In the genomic region with DNA sequence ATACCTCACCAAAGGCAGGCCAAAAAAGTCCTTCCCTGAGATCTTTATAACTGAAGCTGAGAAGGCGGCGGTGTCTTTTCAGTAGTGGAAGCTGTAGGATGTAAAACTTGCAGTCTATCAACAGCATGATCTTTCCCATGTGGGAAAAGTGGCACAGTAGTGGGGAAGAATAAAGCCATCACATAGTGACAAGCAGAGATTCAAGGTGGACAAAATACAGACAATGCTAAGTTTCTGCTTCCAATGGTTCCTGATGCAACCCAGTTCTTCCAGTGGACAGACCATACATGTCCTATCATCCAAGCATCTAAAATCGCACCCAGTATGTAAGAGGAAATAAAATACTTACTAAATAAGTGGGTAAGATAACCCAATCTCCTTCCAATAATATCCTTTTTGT, we compare ENCODE assay signal across 23 cellular contexts. TPM values are rescaled to one million over a fixed set of nuclear protein-coding genes. Genes with fewer than 3 reads are reported as not detected.
A peak's percentile ranks its signal among the peaks of the same experiment; 100 is the strongest.
DNase-seq lines count a peak whose midpoint lies in the region; ATAC-seq, FAIRE-seq and TF ChIP-seq lines count a peak whose summit lies in the region.
"Had no signal": no experiment of that assay in that cellular context is flagged by ENCODE, and none has a peak within 500 bp of the region (broad histone marks: within the 10 kb centered on the region; RNA-seq: fewer than 3 reads in every experiment).

No MANE protein-coding gene starts in this region.

- H3K27ac Mint-ChIP-seq in stimulated activated naive CD8-positive, alpha-beta T cell treated with anti-CD3 and anti-CD28 coated beads, Interleukin-15, Interleukin-2, amounts not matched to agents 100 ng/mL and 50 ng/mL, for 24 hours: peak overlapping the region; percentile 4
- H3K27ac Mint-ChIP-seq: H9, HFFc6 had no signal

- H3K4me3 ChIP-seq in gastroesophageal sphincter: no peak overlapping the region
- H3K4me3 ChIP-seq in rectal smooth muscle tissue (ENCODE audit: low read length): no peak overlapping the region
- H3K4me3 ChIP-seq: PC-9 had no signal

- H3K27ac ChIP-seq in gastroesophageal sphincter: peak overlapping the region in 3 of 4 donors; percentile 41 to 69 (median 44)
- peak overlapping the region; percentile 3 for H3K27ac ChIP-seq in rectal smooth muscle tissue (ENCODE audit: low read depth, low read length)
- H3K27ac ChIP-seq: PC-9 had no signal

- no peak for FAIRE-seq in H54 (lab: Jason Lieb, UNC)
- FAIRE-seq: A204.1 had no signal

- TF ChIP-seq POLR2A in gastroesophageal sphincter (IDR thresholded peaks at IDR 0.05) (no peak), H54 (IDR thresholded peaks at IDR 0.05; ENCODE audit: low read depth, low read length) (no peak)

- H3K9ac ChIP-seq in rectal smooth muscle tissue (ENCODE audit: low read length): no peak overlapping the region

- H3K9me3 ChIP-seq in gastroesophageal sphincter: no peaks in the 10 kb centered on the region
- H3K9me3 ChIP-seq: BE2C had no signal

- WGBS in gastroesophageal sphincter (ENCODE audit: low coverage in 1 of 2), 2 donors: 69 to 92% methylated on average over 1 to 3 of the region's 3 CpGs

- no peak for TF ChIP-seq EP300 in gastroesophageal sphincter (IDR thresholded peaks at IDR 0.05)

- H3K4me1 Mint-ChIP-seq in stimulated activated naive CD8-positive, alpha-beta T cell treated with anti-CD3 and anti-CD28 coated beads, Interleukin-15, Interleukin-2, amounts not matched to agents 100 ng/mL and 50 ng/mL, for 24 hours (ENCODE audit: low read depth): peaks cover 33% of the 10 kb centered on the region

- H3K36me3 Mint-ChIP-seq in stimulated activated naive CD8-positive, alpha-beta T cell treated with anti-CD3 and anti-CD28 coated beads, Interleukin-15, Interleukin-2, amounts not matched to agents 100 ng/mL and 50 ng/mL, for 24 hours (ENCODE audit: low read depth): no peaks in the 10 kb centered on the region

- no peak for TF ChIP-seq CTCF in gastroesophageal sphincter (IDR thresholded peaks at IDR 0.05)

- H3K27me3 ChIP-seq in gastroesophageal sphincter: no peaks in the 10 kb centered on the region
- H3K27me3 ChIP-seq in rectal smooth muscle tissue (ENCODE audit: control insufficient read depth, insufficient read depth, low read length): no peaks in the 10 kb centered on the region
- H3K27me3 ChIP-seq: BE2C had no signal

- no peaks in the 10 kb centered on the region for H3K27me3 Mint-ChIP-seq in stimulated activated naive CD8-positive, alpha-beta T cell treated with anti-CD3 and anti-CD28 coated beads, Interleukin-15, Interleukin-2, amounts not matched to agents 100 ng/mL and 50 ng/mL, for 24 hours

- H3K4me3 Mint-ChIP-seq in stimulated activated naive CD8-positive, alpha-beta T cell treated with anti-CD3 and anti-CD28 coated beads, Interleukin-15, Interleukin-2, amounts not matched to agents 100 ng/mL and 50 ng/mL, for 24 hours: no peak overlapping the region
- H3K4me3 Mint-ChIP-seq: H9, HFFc6 had no signal

- H3K36me3 ChIP-seq in gastroesophageal sphincter: no peaks in the 10 kb centered on the region
- no peaks in the 10 kb centered on the region for H3K36me3 ChIP-seq in rectal smooth muscle tissue (ENCODE audit: control insufficient read depth, insufficient read depth, low read length)
- H3K36me3 ChIP-seq: BE2C had no signal

- ATAC-seq in stimulated activated naive CD8-positive, alpha-beta T cell treated with anti-CD3 and anti-CD28 coated beads, Interleukin-15, Interleukin-2, amounts not matched to agents 100 U/mL and 50 U/mL, for 24 hours: no peak
- ATAC-seq in gastroesophageal sphincter: no peak

- DNase-seq in stimulated activated naive CD8-positive, alpha-beta T cell treated with anti-CD3 and anti-CD28 coated beads, Interleukin-15, Interleukin-2, amounts not matched to agents 100 U/mL and 50 U/mL, for 24 hours: no peak
- DNase-seq in NCI-H2227 treated with DMSO at 0.1 percent for 48 hours (lab: John Stamatoyannopoulos, UW) (no peak), H54 (ENCODE audit: insufficient read length, low spot score) (no peak)
- no peak for DNase-seq in activated naive CD4-positive, alpha-beta T cell (lab: John Stamatoyannopoulos, UW)
- DNase-seq: BE2C, COR-L47, DMS79, H9, HFFc6, KBM-7, NCI-H1092, NCI-H1436 treated with DMSO at 0.1 percent for 48 hours, NCI-H1930, NCI-H226, NCI-H510A treated with DMSO at 0.1 percent for 48 hours, NCI-H748 treated with DMSO at 0.1 percent for 48 hours, PC-9, RPMI8226, SHP77 had no signal

- H3K9me3 Mint-ChIP-seq in stimulated activated naive CD8-positive, alpha-beta T cell treated with anti-CD3 and anti-CD28 coated beads, Interleukin-15, Interleukin-2, amounts not matched to agents 100 ng/mL and 50 ng/mL, for 24 hours: no peaks in the 10 kb centered on the region
- H3K9me3 Mint-ChIP-seq: H9, HFFc6 had no signal

- H3K4me1 ChIP-seq in gastroesophageal sphincter (peaks cover 0 to 36% (median 9%) of the 10 kb centered on the region in 3 donors), rectal smooth muscle tissue (ENCODE audit: control insufficient read depth, insufficient read depth, low read length) (peaks cover 12% of the 10 kb centered on the region)
- H3K4me1 ChIP-seq: BE2C had no signal

RNA-seq across cellular contexts. Expression of a gene that starts 4.1 kb away (rescaled TPM):
- 10 to 100 TPM; 30.8 to 48.6 (median 36.6) TPM for total RNA-seq in gastroesophageal sphincter

RNA-seq across cellular contexts. Expression of a gene that starts 57.5 kb away (rescaled TPM):
- 100 to 1,000 TPM in 1 of 4 donors, 10 to 100 TPM in 3; 52.8 to 118 (median 77.3) TPM for total RNA-seq in gastroesophageal sphincter
